In genomic region chr2:30509716-30510115, GRCh38 we compare ENCODE assay signal across 15 cellular contexts.
A peak's percentile ranks its signal among the peaks of the same experiment; 100 is the strongest.
DNase-seq lines count a peak whose midpoint lies in the region; ATAC-seq, FAIRE-seq and TF ChIP-seq lines count a peak whose summit lies in the region.
"Had no signal": no experiment of that assay in that cellular context is flagged by ENCODE, and none has a peak within 500 bp of the region (broad histone marks: within the 10 kb centered on the region; RNA-seq: fewer than 3 reads in every experiment).

No MANE protein-coding gene starts in this region.

- H2AFZ ChIP-seq in IMR-90 (replicated peaks; ENCODE audit: low read length, poor library complexity): no peak overlapping the region

- TF ChIP-seq CTCF in IMR-90 (conservative IDR thresholded peaks at IDR 0.05; ENCODE audit: low read depth, low read length) (no peak), psoas muscle (IDR thresholded peaks at IDR 0.05) (no peak), pancreas (IDR thresholded peaks at IDR 0.05) (no peak)

- no peak overlapping the region for H4K8ac ChIP-seq in IMR-90 (ENCODE audit: low read depth in 2 of 2, low read length in 2 of 2)

- ATAC-seq in IMR-90 (ENCODE audit: low read depth) (no peak), psoas muscle (peak in 1 of 4 donors; percentile 24), pancreas (no peak), left colon (no peak)
- ATAC-seq: PC-3 had no signal

- no peak overlapping the region for H3K14ac ChIP-seq in IMR-90 (replicated peaks; ENCODE audit: low read depth, low read length)

- peak overlapping the region; percentile 10; the same call in 1 of the 2 replicates for H3K4ac ChIP-seq in IMR-90 (ENCODE audit: low read depth, low read length)

- H3K9ac ChIP-seq in IMR-90 (ENCODE audit: low read depth, low read length): no peak overlapping the region
- H3K9ac ChIP-seq: BLaER1 had no signal

- intact Hi-C loops in IMR-90 (cut with micrococcal nuclease): loop anchor here (10.0 kb wide), 1 partner anchor 195 kb away; no protein-coding TSS in a partner anchor
- intact Hi-C loops in psoas muscle (cut with DNase I): loop anchor here in 1 of 2 donors (5.0 kb wide), 1 partner anchor 62 kb away; the partner anchor contains the start of gene LCLAT1
- intact Hi-C loops in pancreas (cut with DNase I): no loop called here
- intact Hi-C loops in left colon (cut with DNase I, micrococcal nuclease): no loop called here

- H2BK5ac ChIP-seq in IMR-90 (ENCODE audit: low read depth, low read length, poor library complexity, severe bottlenecking): no peak overlapping the region

- no peaks in the 10 kb centered on the region for H3K9me3 ChIP-seq in IMR-90 (ENCODE audit: control insufficient read depth, insufficient read depth, low read length)
- peaks cover 7% of the 10 kb centered on the region for H3K9me3 ChIP-seq in psoas muscle
- H3K9me3 ChIP-seq in pancreas: no peaks in the 10 kb centered on the region

- H3K9me1 ChIP-seq in IMR-90 (ENCODE audit: insufficient read depth, low read length): peaks cover 7% of the 10 kb centered on the region

- H2AK9ac ChIP-seq in IMR-90 (replicated peaks; ENCODE audit: low read depth, low read length, poor library complexity): no peak overlapping the region

- CTCF ChIA-PET in IMR-90 (lab: Yijun Ruan, JAX): no interaction called here

- no peak overlapping the region for H3K27ac ChIP-seq in IMR-90 (ENCODE audit: insufficient read depth, low read length)
- H3K27ac ChIP-seq in psoas muscle: peak overlapping the region; percentile 64
- H3K27ac ChIP-seq in pancreas: no peak overlapping the region
- H3K27ac ChIP-seq: BLaER1, SK-N-MC had no signal

- no peak overlapping the region for H3K18ac ChIP-seq in IMR-90 (ENCODE audit: low read depth, low read length)

- H3K23ac ChIP-seq in IMR-90 (ENCODE audit: low read depth, low read length): no peak overlapping the region; the same call in 1 of the 2 replicates

- no peaks in the 10 kb centered on the region for H3K27me3 ChIP-seq in IMR-90 (ENCODE audit: control insufficient read depth, insufficient read depth, low read length)
- H3K27me3 ChIP-seq in psoas muscle (ENCODE audit: insufficient read depth in 3 of 3, low read length in 2 of 3): no peaks in the 10 kb centered on the region
- no peaks in the 10 kb centered on the region for H3K27me3 ChIP-seq in pancreas
- H3K27me3 ChIP-seq: BLaER1 had no signal

- H2BK120ac ChIP-seq in IMR-90 (ENCODE audit: low read depth, low read length): no peak overlapping the region

- no peak overlapping the region for H4K91ac ChIP-seq in IMR-90 (ENCODE audit: insufficient read depth, low read depth, low read length)

- FAIRE-seq in pancreas (lab: Jason Lieb, UNC): no peak
- FAIRE-seq: H54 had no signal

- POLR2A ChIA-PET in IMR-90 (lab: Charles Lee; ENCODE audit: unreplicated experiment): no interaction called here

- no peaks in the 10 kb centered on the region for H3K36me3 ChIP-seq in IMR-90 (ENCODE audit: control insufficient read depth, insufficient read depth, low read length)
- H3K36me3 ChIP-seq in psoas muscle (ENCODE audit: insufficient read depth in 1 of 2, low read depth in 1 of 2): no peaks in the 10 kb centered on the region
- no peaks in the 10 kb centered on the region for H3K36me3 ChIP-seq in pancreas

- no peak overlapping the region for H3K4me2 ChIP-seq in IMR-90 (ENCODE audit: low read depth, low read length)
- H3K4me2 ChIP-seq: BLaER1 had no signal

- 100% methylated on average over 1 of the region's 5 CpGs; no CpG with 5 or more reads in 1 of the 2 experiments for WGBS in IMR-90 (ENCODE audit: extremely low coverage in 2 of 2, insufficient read length in 1 of 2), 2 experiments
- 37 to 44% (median 37%) methylated on average over 5 of the region's 5 CpGs for WGBS in psoas muscle, 3 donors
- WGBS in pancreas, 2 donors: 81 to 87% methylated on average over 5 of the region's 5 CpGs

- peaks cover 11% of the 10 kb centered on the region; the same call in 1 of the 2 replicates for H4K20me1 ChIP-seq in IMR-90 (ENCODE audit: insufficient read depth, low read length)
- H4K20me1 ChIP-seq: BLaER1 had no signal

- no peak overlapping the region for H3K56ac ChIP-seq in IMR-90 (ENCODE audit: extremely low read depth, insufficient read depth, low read length)

- peaks cover 11 to 40% of the 10 kb centered on the region in 2 experiments for H3K79me1 ChIP-seq in IMR-90 (ENCODE audit: low read depth in 1 of 2, low read length in 2 of 2)

- DNase-seq in G401 (ENCODE audit: low spot score) (peak; percentile 96), IMR-90 (no peak), cerebellum (ENCODE audit: low spot score) (peak; percentile 70), psoas muscle (no peak), pancreas (no peak), NK-92 (lab: John Stamatoyannopoulos, UW; ENCODE audit: unreplicated experiment) (no peak), left colon (no peak)
- DNase-seq: NCI-H1436 treated with DMSO at 0.1 percent for 48 hours, NCI-H2081, NCI-H2227 treated with DMSO at 0.1 percent for 48 hours, NCI-H526, PC-3 had no signal

- peak overlapping the region; percentile 70; the same call in 1 of the 2 replicates for H2AK5ac ChIP-seq in IMR-90 (ENCODE audit: low read depth, low read length)

- dilution Hi-C loops in IMR-90 (cut with HindIII; ENCODE audit: low sequenced_read_pairs, unreplicated experiment): no loop called here

- no peak for TF ChIP-seq POLR2A in IMR-90 (IDR thresholded peaks at IDR 0.05; ENCODE audit: low read depth, low read length)

- peak overlapping the region; percentile 64; the same call in 1 of the 3 replicates for H2BK15ac ChIP-seq in IMR-90 (ENCODE audit: low read depth, low read length)

- no peak overlapping the region for H4K5ac ChIP-seq in IMR-90 (ENCODE audit: low read depth, low read length)

- in situ Hi-C loops in G401 (cut with HindIII; ENCODE audit: low sequenced_read_pairs) (no loop called here), IMR-90 (cut with MboI; ENCODE audit: low sequenced_read_pairs) (no loop called here)

- H3K4me3 ChIP-seq in IMR-90 (ENCODE audit: insufficient read depth, low read depth, low read length): no peak overlapping the region
- H3K4me3 ChIP-seq in psoas muscle: no peak overlapping the region
- H3K4me3 ChIP-seq in pancreas: no peak overlapping the region
- H3K4me3 ChIP-seq: BLaER1, SK-N-MC had no signal

- H2BK20ac ChIP-seq in IMR-90 (ENCODE audit: low read depth, low read length): no peak overlapping the region

- no peak for TF ChIP-seq RAD21 in IMR-90 (IDR thresholded peaks at IDR 0.05; ENCODE audit: low read length)

- no TSS peak for BruUV-seq in IMR-90 (replicated peaks; lab: Mats Ljungman, UMichigan)

- peaks cover 11% of the 10 kb centered on the region for H3K4me1 ChIP-seq in IMR-90 (ENCODE audit: control insufficient read depth, insufficient read depth, low read length)
- H3K4me1 ChIP-seq in psoas muscle: peaks cover 44% of the 10 kb centered on the region
- H3K4me1 ChIP-seq in pancreas: peaks cover 0 to 6% (median 0%) of the 10 kb centered on the region in 3 donors

TF ChIP-seq in IMR-90, 13 proteins besides CTCF, POLR2A, EP300 and RAD21:
- no peak for TF ChIP-seq SMC3 (IDR thresholded peaks at IDR 0.05; ENCODE audit: low read depth, low read length)
- TF ChIP-seq CEBPB (IDR thresholded peaks at IDR 0.05; ENCODE audit: low read depth, low read length): no peak
- TF ChIP-seq CHD1 (IDR thresholded peaks at IDR 0.05; ENCODE audit: low read depth, low read length): no peak
- no peak for TF ChIP-seq USF2 (IDR thresholded peaks at IDR 0.05; ENCODE audit: low read depth, low read length)
- TF ChIP-seq FOS (IDR thresholded peaks at IDR 0.05; ENCODE audit: low read depth, low read length): no peak
- TF ChIP-seq RCOR1 (IDR thresholded peaks at IDR 0.05; ENCODE audit: insufficient replicate concordance, low read length): no peak
- TF ChIP-seq MAFK (IDR thresholded peaks at IDR 0.05; ENCODE audit: low read depth, low read length): no peak
- no peak for TF ChIP-seq NFE2L2 (IDR thresholded peaks at IDR 0.05; ENCODE audit: low read depth, low read length)
- TF ChIP-seq MXI1 (IDR thresholded peaks at IDR 0.05; ENCODE audit: borderline replicate concordance, low read depth, low read length): no peak
- TF ChIP-seq RFX5 (IDR thresholded peaks at IDR 0.05; ENCODE audit: low read depth, low read length): no peak
- TF ChIP-seq MAZ (IDR thresholded peaks at IDR 0.05; ENCODE audit: borderline replicate concordance, low read depth, low read length): no peak
- TF ChIP-seq ELK1 (IDR thresholded peaks at IDR 0.05; ENCODE audit: borderline replicate concordance, low read depth, low read length): no peak
- TF ChIP-seq BHLHE40 (IDR thresholded peaks at IDR 0.05; ENCODE audit: low read depth, low read length): no peak
TF ChIP-seq in IMR-90: peak in this region for 0.

Comparison
In these comparisons a context has a peak if more than half of its experiments do, and no peak if none do; other contexts are left out.
1. DNase-seq: peak in G401 (single experiment) and cerebellum (single experiment); none in IMR-90 (single experiment), psoas muscle (0 of 2), pancreas (0 of 6), NK-92 (single experiment) and left colon (0 of 2).